In genomic region chr7:141244466-141244865, GRCh38 we compare ENCODE assay signal across 37 cellular contexts.
"Had no signal": no experiment of that assay in that cellular context is flagged by ENCODE, and none has a peak within 500 bp of the region (broad histone marks: within the 10 kb centered on the region; RNA-seq: fewer than 3 reads in every experiment).

No MANE protein-coding gene starts in this region.

- DNase-seq: activated effector memory CD4-positive, alpha-beta T cell treated with anti-CD3 and anti-CD28 coated beads, Interleukin-2, amount 50 U/mL, for 16 hours; activated effector memory CD4-positive, alpha-beta T cell treated with Interleukin-2 at 50 U/mL for 16 hours; activated gamma-delta T cell; activated gamma-delta T cell treated with Interleukin-2 at 50 U/mL for 16 hours; activated naive CD4-positive, alpha-beta T cell; activated naive CD4-positive, alpha-beta T cell treated with anti-CD3 and anti-CD28 coated beads for 36 hours; activated naive CD4-positive, alpha-beta T cell treated with anti-CD3 and anti-CD28 coated beads, Interleukin-2, amount 10 ng/mL, durations not matched to agents 7 days and 5 days; activated naive CD4-positive, alpha-beta T cell treated with anti-CD3 and anti-CD28 coated beads, Interleukin-2, amount 50 U/mL, for 16 hours; activated naive CD4-positive, alpha-beta T cell treated with Interleukin-2 at 50 U/mL for 16 hours; activated naive CD8-positive, alpha-beta T cell treated with anti-CD3 and anti-CD28 coated beads for 36 hours; activated naive CD8-positive, alpha-beta T cell treated with anti-CD3 and anti-CD28 coated beads, Interleukin-2, amount 10 ng/mL, durations not matched to agents 7 days and 5 days; activated naive CD8-positive, alpha-beta T cell treated with anti-CD3 and anti-CD28 coated beads, Interleukin-2, amount 50 U/mL, for 24 hours; activated T-cell treated with anti-CD3 and anti-CD28 coated beads for 4 hours; activated T-cell treated with anti-CD3 and anti-CD28 coated beads, Interleukin-2, amount 50 U/mL, for 1 hour; activated T-cell treated with anti-CD3 and anti-CD28 coated beads, Interleukin-2, amount 50 U/mL, for 24 hours; activated T-cell treated with anti-CD3 and anti-CD28 coated beads, Interleukin-2, amount 50 U/mL, for 4 hours; activated T-cell treated with anti-CD3 and anti-CD28 coated beads, Interleukin-2, amount 50 U/mL, for 48 hours; activated T-cell treated with anti-CD3 and anti-CD28 coated beads, Interleukin-2, amount 50 U/mL, for 72 hours; adrenal gland; amniotic stem cell; amygdala; anterior cingulate cortex; aorta; body of pancreas; brain microvascular endothelial cell; caudate nucleus; central memory CD4-positive, alpha-beta T cell; cerebellar nuclear complex had no signal

- H3K27ac Mint-ChIP-seq: activated naive CD4-positive, alpha-beta T cell treated with anti-CD3 and anti-CD28 coated beads for 36 hours; activated naive CD4-positive, alpha-beta T cell treated with anti-CD3 and anti-CD28 coated beads, Interleukin-2, amount 10 ng/mL, durations not matched to agents 7 days and 5 days; activated naive CD4-positive, alpha-beta T cell treated with anti-CD3 and anti-CD28 coated beads, Interleukin-2, amount 50 U/mL, for 24 hours; activated naive CD4-positive, alpha-beta T cell treated with anti-CD3 and anti-CD28 coated beads, Interleukin-2, amount 50 U/mL, for 72 hours; activated naive CD8-positive, alpha-beta T cell; activated naive CD8-positive, alpha-beta T cell treated with anti-CD3 and anti-CD28 coated beads for 36 hours; activated naive CD8-positive, alpha-beta T cell treated with anti-CD3 and anti-CD28 coated beads, Interleukin-2, amount 10 ng/mL, durations not matched to agents 7 days and 5 days; activated naive CD8-positive, alpha-beta T cell treated with anti-CD3 and anti-CD28 coated beads, Interleukin-2, amount 50 U/mL, for 24 hours; activated T-cell treated with anti-CD3 and anti-CD28 coated beads, Interleukin-2, amount 50 U/mL, for 24 hours; activated T-cell treated with anti-CD3 and anti-CD28 coated beads, Interleukin-2, amount 50 U/mL, for 72 hours; activated T-helper 1 cell treated with anti-CD3 and anti-CD28 coated beads, Interleukin-12 subunit alpha, Interleukin-12 subunit beta, Interleukin-2, Interleukin-4 antibody, amounts not matched to agents 30 ng/mL and 10 ng/mL and 1 ng/mL, durations not matched to agents 14 hours and 24 hours and 36 hours; activated T-helper 17 cell treated with anti-CD3 and anti-CD28 coated beads, Interleukin-2, amount 50 U/mL, for 72 hours; activated T-helper 2 cell treated with anti-CD3 and anti-CD28 coated beads, Interferon-gamma antibody, Interleukin-2, Interleukin-4, amounts not matched to agents 10 μg/mL and 5 μg/mL and 100 μg/mL, durations not matched to agents 14 hours and 24 hours and 36 hours had no signal

- ATAC-seq: activated naive CD4-positive, alpha-beta T cell treated with anti-CD3 and anti-CD28 coated beads, Interleukin-2, amount 50 U/mL, for 72 hours; activated naive CD8-positive, alpha-beta T cell treated with anti-CD3 and anti-CD28 coated beads, Interleukin-2, amount 50 U/mL, for 24 hours; activated T-cell treated with anti-CD3 and anti-CD28 coated beads, Interleukin-2, amount 50 U/mL, for 4 hours; activated T-cell treated with anti-CD3 and anti-CD28 coated beads, Interleukin-2, amount 50 U/mL, for 72 hours; activated T-helper 17 cell treated with anti-CD3 and anti-CD28 coated beads, Interleukin-2, amount 50 U/mL, for 72 hours; body of pancreas had no signal

- H3K36me3 Mint-ChIP-seq: activated naive CD4-positive, alpha-beta T cell treated with anti-CD3 and anti-CD28 coated beads, Interleukin-2, amount 10 ng/mL, durations not matched to agents 7 days and 5 days; activated naive CD4-positive, alpha-beta T cell treated with anti-CD3 and anti-CD28 coated beads, Interleukin-2, amount 50 U/mL, for 24 hours; activated naive CD4-positive, alpha-beta T cell treated with anti-CD3 and anti-CD28 coated beads, Interleukin-2, amount 50 U/mL, for 72 hours; activated naive CD8-positive, alpha-beta T cell; activated naive CD8-positive, alpha-beta T cell treated with anti-CD3 and anti-CD28 coated beads for 36 hours; activated naive CD8-positive, alpha-beta T cell treated with anti-CD3 and anti-CD28 coated beads, Interleukin-2, amount 10 ng/mL, durations not matched to agents 7 days and 5 days had no signal

- H3K27me3 Mint-ChIP-seq: activated naive CD4-positive, alpha-beta T cell treated with anti-CD3 and anti-CD28 coated beads, Interleukin-2, amount 10 ng/mL, durations not matched to agents 7 days and 5 days; activated naive CD4-positive, alpha-beta T cell treated with anti-CD3 and anti-CD28 coated beads, Interleukin-2, amount 50 U/mL, for 24 hours; activated T-cell treated with anti-CD3 and anti-CD28 coated beads, Interleukin-2, amount 50 U/mL, for 24 hours; central memory CD8-positive, alpha-beta T cell had no signal

- H3K9me3 Mint-ChIP-seq: activated naive CD4-positive, alpha-beta T cell treated with anti-CD3 and anti-CD28 coated beads, Interleukin-2, amount 10 ng/mL, durations not matched to agents 7 days and 5 days; activated naive CD4-positive, alpha-beta T cell treated with anti-CD3 and anti-CD28 coated beads, Interleukin-2, amount 50 U/mL, for 24 hours; activated naive CD4-positive, alpha-beta T cell treated with anti-CD3 and anti-CD28 coated beads, Interleukin-2, amount 50 U/mL, for 72 hours; activated naive CD8-positive, alpha-beta T cell treated with anti-CD3 and anti-CD28 coated beads for 36 hours; activated naive CD8-positive, alpha-beta T cell treated with anti-CD3 and anti-CD28 coated beads, Interleukin-2, amount 10 ng/mL, durations not matched to agents 7 days and 5 days; activated naive CD8-positive, alpha-beta T cell treated with anti-CD3 and anti-CD28 coated beads, Interleukin-2, amount 50 U/mL, for 24 hours; activated T-cell treated with anti-CD3 and anti-CD28 coated beads, Interleukin-2, amount 50 U/mL, for 4 hours; activated T-helper 1 cell treated with anti-CD3 and anti-CD28 coated beads, Interleukin-12 subunit alpha, Interleukin-12 subunit beta, Interleukin-2, Interleukin-4 antibody, amounts not matched to agents 30 ng/mL and 10 ng/mL and 1 ng/mL, durations not matched to agents 14 hours and 24 hours and 36 hours; activated T-helper 17 cell treated with anti-CD3 and anti-CD28 coated beads, Interleukin-2, amount 50 U/mL, for 72 hours; activated T-helper 2 cell treated with anti-CD3 and anti-CD28 coated beads, Interferon-gamma antibody, Interleukin-2, Interleukin-4, amounts not matched to agents 10 μg/mL and 5 μg/mL and 100 μg/mL, durations not matched to agents 14 hours and 24 hours and 36 hours; central memory CD8-positive, alpha-beta T cell had no signal

- H3K4me3 Mint-ChIP-seq: activated naive CD4-positive, alpha-beta T cell treated with anti-CD3 and anti-CD28 coated beads for 36 hours; activated naive CD4-positive, alpha-beta T cell treated with anti-CD3 and anti-CD28 coated beads, Interleukin-2, amount 10 ng/mL, durations not matched to agents 7 days and 5 days; activated naive CD4-positive, alpha-beta T cell treated with anti-CD3 and anti-CD28 coated beads, Interleukin-2, amount 50 U/mL, for 24 hours; activated naive CD8-positive, alpha-beta T cell; activated naive CD8-positive, alpha-beta T cell treated with anti-CD3 and anti-CD28 coated beads for 36 hours; activated naive CD8-positive, alpha-beta T cell treated with anti-CD3 and anti-CD28 coated beads, Interleukin-2, amount 10 ng/mL, durations not matched to agents 7 days and 5 days; activated naive CD8-positive, alpha-beta T cell treated with anti-CD3 and anti-CD28 coated beads, Interleukin-2, amount 50 U/mL, for 24 hours; activated T-cell treated with anti-CD3 and anti-CD28 coated beads, Interleukin-2, amount 50 U/mL, for 24 hours; activated T-cell treated with anti-CD3 and anti-CD28 coated beads, Interleukin-2, amount 50 U/mL, for 4 hours; activated T-cell treated with anti-CD3 and anti-CD28 coated beads, Interleukin-2, amount 50 U/mL, for 72 hours; activated T-helper 1 cell treated with anti-CD3 and anti-CD28 coated beads, Interleukin-12 subunit alpha, Interleukin-12 subunit beta, Interleukin-2, Interleukin-4 antibody, amounts not matched to agents 30 ng/mL and 10 ng/mL and 1 ng/mL, durations not matched to agents 14 hours and 24 hours and 36 hours; activated T-helper 17 cell treated with anti-CD3 and anti-CD28 coated beads, Interleukin-2, amount 50 U/mL, for 72 hours; central memory CD8-positive, alpha-beta T cell had no signal

- H3K4me1 ChIP-seq: adrenal gland, body of pancreas, breast epithelium had no signal

- H3K4me3 ChIP-seq: adrenal gland, body of pancreas, breast epithelium, cardiac muscle cell had no signal

- H3K4me1 Mint-ChIP-seq: activated naive CD4-positive, alpha-beta T cell treated with anti-CD3 and anti-CD28 coated beads, Interleukin-2, amount 10 ng/mL, durations not matched to agents 7 days and 5 days; activated naive CD4-positive, alpha-beta T cell treated with anti-CD3 and anti-CD28 coated beads, Interleukin-2, amount 50 U/mL, for 24 hours; activated naive CD8-positive, alpha-beta T cell treated with anti-CD3 and anti-CD28 coated beads for 36 hours; activated naive CD8-positive, alpha-beta T cell treated with anti-CD3 and anti-CD28 coated beads, Interleukin-2, amount 10 ng/mL, durations not matched to agents 7 days and 5 days; activated naive CD8-positive, alpha-beta T cell treated with anti-CD3 and anti-CD28 coated beads, Interleukin-2, amount 50 U/mL, for 24 hours; activated T-helper 17 cell treated with anti-CD3 and anti-CD28 coated beads, Interleukin-2, amount 50 U/mL, for 72 hours; central memory CD8-positive, alpha-beta T cell had no signal

- H3K27ac ChIP-seq: adrenal gland, body of pancreas, brain microvascular endothelial cell, breast epithelium, cardiac muscle cell had no signal

- H3K27me3 ChIP-seq: adrenal gland, body of pancreas, brain microvascular endothelial cell, breast epithelium, cardiac muscle cell had no signal

- H3K9me3 ChIP-seq: adrenal gland, body of pancreas, breast epithelium had no signal

- H3K36me3 ChIP-seq: adrenal gland, brain microvascular endothelial cell, breast epithelium, cardiac muscle cell had no signal
